In the genomic region with DNA sequence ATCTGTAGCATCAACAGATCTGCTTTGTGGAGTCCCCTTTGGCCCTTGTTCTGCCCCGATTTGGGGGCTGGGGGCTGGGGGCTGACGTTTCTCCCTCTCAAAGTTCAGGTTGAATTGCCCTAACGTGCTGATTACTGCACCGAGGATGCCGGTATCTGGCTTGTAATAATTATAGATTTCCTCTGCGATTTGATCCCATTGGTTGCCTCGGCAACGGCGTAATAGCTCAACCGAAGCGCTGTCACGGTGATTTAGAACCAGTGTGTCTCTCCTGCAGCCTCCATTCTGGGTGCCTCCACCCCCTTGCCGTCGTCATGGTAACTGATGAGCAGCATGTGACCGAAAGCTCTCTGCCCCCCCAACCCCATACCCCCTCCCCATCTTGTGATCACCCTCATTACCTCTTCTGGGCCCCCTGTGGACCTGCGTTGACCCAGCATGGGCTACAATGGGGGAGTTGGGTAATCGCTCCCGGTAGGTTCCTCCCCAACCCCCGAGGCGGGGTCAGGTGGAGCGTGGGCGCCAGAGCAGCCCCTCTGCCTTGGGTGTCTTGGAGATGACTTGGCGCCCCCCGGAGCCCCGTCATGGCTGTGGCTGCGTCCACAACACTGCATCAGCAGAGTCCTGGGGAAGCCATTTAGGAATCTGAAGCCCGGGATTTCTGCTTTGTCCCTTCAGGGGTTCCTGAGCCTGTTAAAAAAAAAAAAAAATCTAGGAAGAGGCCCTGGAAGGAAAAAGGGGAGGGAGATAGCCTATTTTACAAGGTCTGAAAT, we compare ENCODE assay signal across 1 cellular context.
TF ChIP-seq lines count a peak whose summit lies in the region.

No MANE protein-coding gene starts in this region.

TF ChIP-seq in SK-N-SH, 30 proteins besides CTCF, POLR2A, EP300 and RAD21 (continued from another document):
- TF ChIP-seq GATA2 (CRISPR knock-in tag; IDR thresholded peaks at IDR 0.05) (peak; percentile 57), MEF2A (IDR thresholded peaks at IDR 0.05; ENCODE audit: borderline replicate concordance, low read depth) (no peak), RCOR1 (IDR thresholded peaks at IDR 0.05; ENCODE audit: low read length) (peak; percentile 31)
